ENCODE assay signal across 23 cellular contexts in genomic region chr15:92037446-92037845, GRCh38.
"Had no signal": no experiment of that assay in that cellular context is flagged by ENCODE, and none has a peak within 500 bp of the region (broad histone marks: within the 10 kb centered on the region; RNA-seq: fewer than 3 reads in every experiment).

No MANE protein-coding gene starts in this region.

- H3K9me3 ChIP-seq: SJSA1 had no signal

- H3K4me2 ChIP-seq: KMS-11 had no signal

- DNase-seq: Kasumi-1, MV-4-11, NCI-H1092, NCI-H1105 treated with DMSO at 0.1 percent for 48 hours, NCI-H1417 treated with DMSO at 0.1 percent for 48 hours, NCI-H187, NCI-H2029, NCI-H2081 treated with DMSO at 0.1 percent for 48 hours, NCI-H2171, NCI-H226, NCI-H446, NCI-H510A, NCI-H524 treated with DMSO at 0.1 percent for 48 hours, NCI-H69, NCI-H774, Right ventricle myocardium superior, RPMI8226, SIG-M5 had no signal

- H3K27me3 ChIP-seq: SJSA1 had no signal

- H3K4me3 Mint-ChIP-seq: IgD-negative memory B cell had no signal

- H3K36me3 ChIP-seq: SJSA1 had no signal

- H3K4me1 ChIP-seq: SJSA1 had no signal

- H3K27ac Mint-ChIP-seq: IgD-negative memory B cell had no signal

- H3K4me3 ChIP-seq: K562, SJSA1, SK-N-MC had no signal

- H3K4me1 Mint-ChIP-seq: IgD-negative memory B cell had no signal

- H3K27me3 Mint-ChIP-seq: IgD-negative memory B cell had no signal

- H3K9ac ChIP-seq: KMS-11 had no signal
